ENCODE assay signal across 11 cellular contexts in genomic region chr11:6469599-6469998, GRCh38. TPM values are rescaled to one million over a fixed set of nuclear protein-coding genes. Genes with fewer than 3 reads are reported as not detected.
A peak's percentile ranks its signal among the peaks of the same experiment; 100 is the strongest.
DNase-seq lines count a peak whose midpoint lies in the region; ATAC-seq, FAIRE-seq and TF ChIP-seq lines count a peak whose summit lies in the region.
"Had no signal": no experiment of that assay in that cellular context is flagged by ENCODE, and none has a peak within 500 bp of the region (broad histone marks: within the 10 kb centered on the region; RNA-seq: fewer than 3 reads in every experiment).

No MANE protein-coding gene starts in this region.

- peaks cover 4% of the 10 kb centered on the region; the same call in 1 of the 2 replicates for H3K27me3 ChIP-seq in HUES64 (ENCODE audit: insufficient read depth, low read length)
- H3K27me3 ChIP-seq in GM12878 (replicated peaks in 1 of 2; ENCODE audit: control insufficient read depth in 2 of 2, insufficient read depth in 2 of 2, low read length in 1 of 2), result no peaks in the 10 kb centered on the region
- no peaks in the 10 kb centered on the region for H3K27me3 ChIP-seq in lower lobe of right lung (ENCODE audit: low read depth)

- TF ChIP-seq CTCF in GM12878 (IDR thresholded peaks at IDR 0.05 in 2 of 3, conservative IDR thresholded peaks at IDR 0.05 in 1 of 3; ENCODE audit: control insufficient read depth in 2 of 3, extremely low read depth in 1 of 3, insufficient read depth in 1 of 3, low read depth in 3 of 3, low read length in 3 of 3) (no peak), lower lobe of right lung (IDR thresholded peaks at IDR 0.05) (no peak)

- intact Hi-C loops in GM12878 (cut with micrococcal nuclease; ENCODE audit: unreplicated experiment) (no loop called here), lower lobe of right lung (cut with DNase I) (no loop called here), posterior cingulate gyrus (cut with DNase I) (no loop called here)
- intact Hi-C loops in activated CD4-positive, alpha-beta T cell treated with anti-CD3 and anti-CD28 coated beads for 36 hours (cut with DNase I, micrococcal nuclease), result no loop called here

- no peaks in the 10 kb centered on the region for H3K9me3 Mint-ChIP-seq in activated CD4-positive, alpha-beta T cell treated with anti-CD3 and anti-CD28 coated beads for 36 hours (ENCODE audit: low read depth)
- H3K9me3 Mint-ChIP-seq: CD14-positive monocyte had no signal

- ATAC-seq in GM12878 (no peak), lower lobe of right lung (no peak), HG03469 (IDR thresholded peaks at IDR 0.05; ENCODE audit: unreplicated experiment) (no peak)
- ATAC-seq in activated CD4-positive, alpha-beta T cell treated with anti-CD3 and anti-CD28 coated beads for 36 hours, result no peak

- RAD21 ChIA-PET in GM12878 (lab: Charles Lee; ENCODE audit: unreplicated experiment), result interaction anchor here (0.8 to 2.7 kb wide), 5 partner anchors 12 to 213 kb away, joined by 3 to 21 read pairs (median 4); partner anchors contain the start of genes ARFIP2, MRPL17, SMPD1 and TIMM10B

- H3K9me3 ChIP-seq in HUES64 (ENCODE audit: insufficient read depth, low read depth, low read length), result no peaks in the 10 kb centered on the region
- H3K9me3 ChIP-seq in GM12878 (replicated peaks; ENCODE audit: control insufficient read depth, insufficient read depth, low read length), result no peaks in the 10 kb centered on the region
- H3K9me3 ChIP-seq in lower lobe of right lung, result no peaks in the 10 kb centered on the region

- H3K9ac ChIP-seq in HUES64 (ENCODE audit: low read depth, low read length) (no peak overlapping the region), GM12878 (ENCODE audit: control insufficient read depth, insufficient read depth, low read length) (no peak overlapping the region)

- H3K27ac ChIP-seq in HUES64 (ENCODE audit: low read depth, low read length) (no peak overlapping the region), GM12878 (ENCODE audit: control insufficient read depth, insufficient read depth) (peak overlapping the region; percentile 11; the same call in 1 of the 2 replicates), lower lobe of right lung (peak overlapping the region; percentile 56), substantia nigra (ENCODE audit: low read depth, low read length, poor library complexity, severe bottlenecking) (peak overlapping the region; percentile 82)

- H3K4me2 ChIP-seq in GM12878 (ENCODE audit: control insufficient read depth, insufficient read depth), result no peak overlapping the region; the same call in 1 of the 2 replicates

- H3K4me3 ChIP-seq in HUES64 (ENCODE audit: low read length) (peak overlapping the region; percentile 16; the same call in 1 of the 2 replicates), GM12878 (no peak overlapping the region), lower lobe of right lung (no peak overlapping the region)

- POLR2A ChIA-PET in GM12878 (lab: Charles Lee), result interaction anchor here (1.0 to 4.3 kb wide), 7 partner anchors 12 to 240 kb away, joined by 3 to 26 read pairs (median 4); partner anchors contain the start of genes ARFIP2, SMPD1, TIMM10B and TPP1
- POLR2A ChIA-PET in activated CD4-positive, alpha-beta T cell treated with anti-CD3 and anti-CD28 coated beads for 36 hours (lab: Charles Lee), result no interaction called here

- TF ChIP-seq POLR2A in GM12878 (IDR thresholded peaks at IDR 0.05; ENCODE audit: low read depth, low read length), result no peak

- no peaks in the 10 kb centered on the region for H3K79me2 ChIP-seq in GM12878 (ENCODE audit: control insufficient read depth, insufficient read depth, low read length)

- peaks cover 2% of the 10 kb centered on the region for H3K36me3 Mint-ChIP-seq in activated CD4-positive, alpha-beta T cell treated with anti-CD3 and anti-CD28 coated beads for 36 hours (ENCODE audit: low read depth)

- no peak for TF ChIP-seq EP300 in GM12878 (IDR thresholded peaks at IDR 0.05; ENCODE audit: borderline replicate concordance in 1 of 2, control insufficient read depth in 1 of 2, low read depth in 2 of 2, low read length in 2 of 2)

- H3K27me3 Mint-ChIP-seq in activated CD4-positive, alpha-beta T cell treated with anti-CD3 and anti-CD28 coated beads for 36 hours, result peaks cover 3% of the 10 kb centered on the region

- H3K36me3 ChIP-seq in HUES64 (ENCODE audit: insufficient read depth, low read length) (no peaks in the 10 kb centered on the region), GM12878 (ENCODE audit: control insufficient read depth in 2 of 2, insufficient read depth in 2 of 2, low read length in 1 of 2) (no peaks in the 10 kb centered on the region), lower lobe of right lung (peaks cover 10% of the 10 kb centered on the region)

- BruUV-seq in GM12878 (replicated peaks; lab: Mats Ljungman, UMichigan), result no TSS peak

- no peak for FAIRE-seq in GM12878 (lab: Jason Lieb, UNC)

- SMC1A ChIA-PET in GM12878 (lab: Charles Lee; ENCODE audit: uncharacterized antibody, unreplicated experiment), result interaction anchor here (0.8 to 1.9 kb wide), 10 partner anchors 10 to 90 kb away, joined by 3 to 5 read pairs (median 4); partner anchors contain the start of genes ARFIP2 and TIMM10B

- CTCF ChIA-PET in GM12878 (lab: Yijun Ruan, JAX), result interaction anchor here (0.7 to 2.8 kb wide), 6 partner anchors 12 to 214 kb away, joined by 3 to 20 read pairs (median 9); partner anchors contain the start of genes ARFIP2, MRPL17 and TIMM10B
- CTCF ChIA-PET in activated CD4-positive, alpha-beta T cell treated with anti-CD3 and anti-CD28 coated beads for 36 hours (lab: Charles Lee), result interaction anchor here (1.0 to 1.5 kb wide), 3 partner anchors 26 to 91 kb away, joined by 3 to 4 read pairs (median 4); no protein-coding TSS in a partner anchor

- no peak overlapping the region for H3K27ac Mint-ChIP-seq in activated CD4-positive, alpha-beta T cell treated with anti-CD3 and anti-CD28 coated beads for 36 hours
- H3K27ac Mint-ChIP-seq: CD14-positive monocyte had no signal

- peaks cover 12% of the 10 kb centered on the region for H3K4me1 Mint-ChIP-seq in activated CD4-positive, alpha-beta T cell treated with anti-CD3 and anti-CD28 coated beads for 36 hours

- in situ Hi-C loops in GM12878 (cut with MboI), result no loop called here

- WGBS in HUES64, result 86% methylated on average over 1 of the region's 1 CpG
- WGBS in GM12878 (ENCODE audit: insufficient coverage, insufficient replicate concordance, low lambda C conversion rate, missing lambda C conversion rate), result 100% methylated on average over 1 of the region's 1 CpG

- H3K4me3 Mint-ChIP-seq in activated CD4-positive, alpha-beta T cell treated with anti-CD3 and anti-CD28 coated beads for 36 hours, result no peak overlapping the region
- H3K4me3 Mint-ChIP-seq: CD14-positive monocyte had no signal

- DNase-seq in GM12878 (ENCODE audit: low read depth, low spot score) (no peak), lower lobe of right lung (no peak), substantia nigra (lab: John Stamatoyannopoulos, UW) (no peak), UCSD-AML1 (lab: John Stamatoyannopoulos, UW; ENCODE audit: unreplicated experiment) (no peak), posterior cingulate gyrus (no peak)
- DNase-seq in activated CD4-positive, alpha-beta T cell treated with anti-CD3 and anti-CD28 coated beads for 36 hours, result no peak

- H2AFZ ChIP-seq in GM12878 (ENCODE audit: control insufficient read depth, low read depth, low read length), result peak overlapping the region; percentile 94

- peaks cover 6% of the 10 kb centered on the region; the same call in 1 of the 2 replicates for H3K4me1 ChIP-seq in HUES64 (ENCODE audit: insufficient read depth, low read length)
- peaks cover 15% of the 10 kb centered on the region for H3K4me1 ChIP-seq in GM12878 (ENCODE audit: control insufficient read depth, insufficient read depth, low read length)
- H3K4me1 ChIP-seq in lower lobe of right lung, result peaks cover 20% of the 10 kb centered on the region

- no peak for TF ChIP-seq RAD21 in GM12878 (IDR thresholded peaks at IDR 0.05; ENCODE audit: insufficient read depth, low read depth, low read length)

- H4K20me1 ChIP-seq in GM12878 (ENCODE audit: control insufficient read depth, insufficient read depth), result no peaks in the 10 kb centered on the region

RNA-seq across cellular contexts. Expression of gene TRIM3, which starts 4.1 kb away (rescaled TPM):
- 5.8 TPM for polyA plus RNA-seq in HUES64 (2013, experiment 1 of 2)
- 8.9 TPM for polyA plus RNA-seq in HUES64 (2013, experiment 2 of 2)
- 14.7 and 15.4 TPM in 2 replicates for total RNA-seq in GM12878 (2013; cell fraction: nucleolus; rRNA removed)
- total RNA-seq in GM12878 (2014; rRNA removed), result 6.1 and 11.8 TPM in 2 replicates
- total RNA-seq in GM12878 (2014; rRNA removed; fragmentation: Illumina TruSeq; extraction: Trizol), result 3.4 and 3.7 TPM in 2 replicates
- total RNA-seq in GM12878 (2021), result 6.9 and 8.7 TPM in 2 replicates
- polyA plus RNA-seq in GM12878 (2011; ENCODE audit: low read depth), result 2.9 TPM
- 3.3 and 4.4 TPM in 2 replicates for polyA plus RNA-seq in GM12878 (2011; rRNA removed)
- polyA plus RNA-seq in GM12878 (2011; cell fraction: cytosol; rRNA removed), result 4.2 and 5.7 TPM in 2 replicates
- 28.2 and 29.4 TPM in 2 replicates for polyA plus RNA-seq in GM12878 (2011; cell fraction: nucleus; rRNA removed)
- 4.2 and 5.3 TPM in 2 replicates for polyA plus RNA-seq in GM12878 (2012)
- 4.7 and 7.5 TPM in 2 replicates for polyA plus RNA-seq in GM12878 (2014; fragmentation: Illumina TruSeq; extraction: Trizol)
- polyA plus RNA-seq in GM12878 (2014; fragmentation: Nextera tagmentation; extraction: Ambion mirVana), result under 1 TPM; 0.34 to 0.55 TPM
- 11.0 and 18.3 TPM in 2 replicates for polyA plus RNA-seq in GM12878 (2014; rRNA removed)
- polyA plus RNA-seq in GM12878 (2016; fragmentation: Nextera tagmentation; extraction: Ambion mirVana), result 1 to 10 TPM; 4.6 to 5.0 TPM
- polyA minus RNA-seq in GM12878 (2011; rRNA and poly(A)+ RNA removed), result 4.3 and 5.5 TPM in 2 replicates
- polyA minus RNA-seq in GM12878 (2011; cell fraction: cytosol; rRNA and poly(A)+ RNA removed), result 2.4 and 3.0 TPM in 2 replicates
- 4.0 and 10.0 TPM in 2 replicates for polyA minus RNA-seq in GM12878 (2011; cell fraction: nucleus; rRNA and poly(A)+ RNA removed)
- 18.9 TPM for total RNA-seq in lower lobe of right lung
- 1 to 10 TPM; 3.8 to 4.2 TPM for total RNA-seq in activated CD4-positive, alpha-beta T cell treated with anti-CD3 and anti-CD28 coated beads for 36 hours

RNA-seq across cellular contexts. Expression of gene ARFIP2, which starts 11.5 kb away (rescaled TPM):
- 38.4 TPM for polyA plus RNA-seq in HUES64 (2013, experiment 1 of 2)
- polyA plus RNA-seq in HUES64 (2013, experiment 2 of 2), result 35.4 TPM
- total RNA-seq in GM12878 (2013; cell fraction: nucleolus; rRNA removed), result 53.4 and 65.2 TPM in 2 replicates
- total RNA-seq in GM12878 (2014; rRNA removed), result 47.7 and 49.5 TPM in 2 replicates
- total RNA-seq in GM12878 (2014; rRNA removed; fragmentation: Illumina TruSeq; extraction: Trizol), result 35.6 TPM in 2 replicates
- 44.2 and 48.4 TPM in 2 replicates for total RNA-seq in GM12878 (2021)
- 36.2 TPM for polyA plus RNA-seq in GM12878 (2011; ENCODE audit: low read depth)
- polyA plus RNA-seq in GM12878 (2011; rRNA removed), result 35.9 and 44.7 TPM in 2 replicates
- polyA plus RNA-seq in GM12878 (2011; cell fraction: cytosol; rRNA removed), result 40.0 and 50.8 TPM in 2 replicates
- 130 and 160 TPM in 2 replicates for polyA plus RNA-seq in GM12878 (2011; cell fraction: nucleus; rRNA removed)
- polyA plus RNA-seq in GM12878 (2012), result 43.4 and 52.7 TPM in 2 replicates
- 41.4 and 52.8 TPM in 2 replicates for polyA plus RNA-seq in GM12878 (2014; fragmentation: Illumina TruSeq; extraction: Trizol)
- polyA plus RNA-seq in GM12878 (2014; fragmentation: Nextera tagmentation; extraction: Ambion mirVana), result 10 to 100 TPM; 11.7 to 18.9 TPM
- 59.8 and 65.5 TPM in 2 replicates for polyA plus RNA-seq in GM12878 (2014; rRNA removed)
- 10 to 100 TPM; 49.5 to 53.1 TPM for polyA plus RNA-seq in GM12878 (2016; fragmentation: Nextera tagmentation; extraction: Ambion mirVana)
- polyA minus RNA-seq in GM12878 (2011; rRNA and poly(A)+ RNA removed), result 33.1 and 33.8 TPM in 2 replicates
- 8.4 and 9.6 TPM in 2 replicates for polyA minus RNA-seq in GM12878 (2011; cell fraction: cytosol; rRNA and poly(A)+ RNA removed)
- polyA minus RNA-seq in GM12878 (2011; cell fraction: nucleus; rRNA and poly(A)+ RNA removed), result 49.7 and 60.0 TPM in 2 replicates
- total RNA-seq in lower lobe of right lung, result 38.8 TPM
- total RNA-seq in activated CD4-positive, alpha-beta T cell treated with anti-CD3 and anti-CD28 coated beads for 36 hours, result 10 to 100 TPM; 36.7 to 40.3 TPM

RNA-seq across cellular contexts. Expression of gene TIMM10B, which starts 11.7 kb away (rescaled TPM):
- polyA plus RNA-seq in HUES64 (2013, experiment 1 of 2), result 30.7 TPM
- 31.5 TPM for polyA plus RNA-seq in HUES64 (2013, experiment 2 of 2)
- total RNA-seq in GM12878 (2013; cell fraction: nucleolus; rRNA removed), result 209 and 215 TPM in 2 replicates
- 40.5 and 41.4 TPM in 2 replicates for total RNA-seq in GM12878 (2014; rRNA removed)
- total RNA-seq in GM12878 (2014; rRNA removed; fragmentation: Illumina TruSeq; extraction: Trizol), result 28.8 and 30.3 TPM in 2 replicates
- 39.2 and 42.1 TPM in 2 replicates for total RNA-seq in GM12878 (2021)
- 25.9 TPM for polyA plus RNA-seq in GM12878 (2011; ENCODE audit: low read depth)
- 58.6 and 64.3 TPM in 2 replicates for polyA plus RNA-seq in GM12878 (2011; rRNA removed)
- polyA plus RNA-seq in GM12878 (2011; cell fraction: cytosol; rRNA removed), result 66.0 and 70.2 TPM in 2 replicates
- 65.6 and 86.1 TPM in 2 replicates for polyA plus RNA-seq in GM12878 (2011; cell fraction: nucleus; rRNA removed)
- 29.4 and 30.0 TPM in 2 replicates for polyA plus RNA-seq in GM12878 (2012)
- polyA plus RNA-seq in GM12878 (2014; fragmentation: Illumina TruSeq; extraction: Trizol), result 32.9 and 36.1 TPM in 2 replicates
- 100 to 1,000 TPM in 1 of 2 experiments, 10 to 100 TPM in 1; 93.3 to 126 TPM for polyA plus RNA-seq in GM12878 (2014; fragmentation: Nextera tagmentation; extraction: Ambion mirVana)
- 33.5 and 47.8 TPM in 2 replicates for polyA plus RNA-seq in GM12878 (2014; rRNA removed)
- polyA plus RNA-seq in GM12878 (2016; fragmentation: Nextera tagmentation; extraction: Ambion mirVana), result 10 to 100 TPM; 58.4 to 61.6 TPM
- polyA minus RNA-seq in GM12878 (2011; rRNA and poly(A)+ RNA removed), result 44.2 and 73.7 TPM in 2 replicates
- 15.5 and 24.5 TPM in 2 replicates for polyA minus RNA-seq in GM12878 (2011; cell fraction: cytosol; rRNA and poly(A)+ RNA removed)
- 77.0 and 98.9 TPM in 2 replicates for polyA minus RNA-seq in GM12878 (2011; cell fraction: nucleus; rRNA and poly(A)+ RNA removed)
- 34.6 TPM for total RNA-seq in lower lobe of right lung
- total RNA-seq in activated CD4-positive, alpha-beta T cell treated with anti-CD3 and anti-CD28 coated beads for 36 hours, result 10 to 100 TPM; 27.1 to 39.2 TPM

RNA-seq across cellular contexts. Expression of gene DNHD1, which starts 27.5 kb away (rescaled TPM):
- polyA plus RNA-seq in HUES64 (2013, experiment 1 of 2), result 2.1 TPM
- 3.5 TPM for polyA plus RNA-seq in HUES64 (2013, experiment 2 of 2)
- total RNA-seq in GM12878 (2013; cell fraction: nucleolus; rRNA removed), result 157 and 165 TPM in 2 replicates
- total RNA-seq in GM12878 (2014; rRNA removed), result 10.1 and 11.7 TPM in 2 replicates
- 6.7 and 7.8 TPM in 2 replicates for total RNA-seq in GM12878 (2014; rRNA removed; fragmentation: Illumina TruSeq; extraction: Trizol)
- 12.3 and 14.0 TPM in 2 replicates for total RNA-seq in GM12878 (2021)
- polyA plus RNA-seq in GM12878 (2011; ENCODE audit: low read depth), result 12.7 TPM
- 9.4 and 13.6 TPM in 2 replicates for polyA plus RNA-seq in GM12878 (2011; rRNA removed)
- 10.3 and 12.6 TPM in 2 replicates for polyA plus RNA-seq in GM12878 (2011; cell fraction: cytosol; rRNA removed)
- 146 and 224 TPM in 2 replicates for polyA plus RNA-seq in GM12878 (2011; cell fraction: nucleus; rRNA removed)
- 19.4 TPM in 2 replicates for polyA plus RNA-seq in GM12878 (2012)
- polyA plus RNA-seq in GM12878 (2014; fragmentation: Illumina TruSeq; extraction: Trizol), result 7.6 and 10.6 TPM in 2 replicates
- polyA plus RNA-seq in GM12878 (2014; fragmentation: Nextera tagmentation; extraction: Ambion mirVana), result 1 to 10 TPM in 1 of 2 experiments, under 1 TPM in 1; 0.99 to 1.1 TPM
- polyA plus RNA-seq in GM12878 (2014; rRNA removed), result 16.5 and 16.9 TPM in 2 replicates
- polyA plus RNA-seq in GM12878 (2016; fragmentation: Nextera tagmentation; extraction: Ambion mirVana), result 1 to 10 TPM; 4.0 to 6.1 TPM
- 33.1 and 43.5 TPM in 2 replicates for polyA minus RNA-seq in GM12878 (2011; rRNA and poly(A)+ RNA removed)
- 4.6 and 4.7 TPM in 2 replicates for polyA minus RNA-seq in GM12878 (2011; cell fraction: cytosol; rRNA and poly(A)+ RNA removed)
- polyA minus RNA-seq in GM12878 (2011; cell fraction: nucleus; rRNA and poly(A)+ RNA removed), result 40.4 and 49.0 TPM in 2 replicates
- total RNA-seq in lower lobe of right lung, result 12.0 TPM
- 10 to 100 TPM; 20.9 to 21.0 TPM for total RNA-seq in activated CD4-positive, alpha-beta T cell treated with anti-CD3 and anti-CD28 coated beads for 36 hours

RNA-seq across cellular contexts. Expression of gene HPX, which starts 28.8 kb away (rescaled TPM):
- 0.40 TPM for polyA plus RNA-seq in HUES64 (2013, experiment 1 of 2)
- 0.38 TPM for polyA plus RNA-seq in HUES64 (2013, experiment 2 of 2)
- total RNA-seq in GM12878 (2013; cell fraction: nucleolus; rRNA removed), result 0.67 TPM in 1 of 2 replicates, not detected in the other
- total RNA-seq in GM12878 (2014; rRNA removed) (1.7 TPM in 1 of 2 replicates, not detected in the other), GM12878 (2014; rRNA removed; fragmentation: Illumina TruSeq; extraction: Trizol) (0.09 and 0.37 TPM in 2 replicates), GM12878 (2021) (1.7 and 2.1 TPM in 2 replicates), lower lobe of right lung (1.7 TPM)
- 1.0 TPM for polyA plus RNA-seq in GM12878 (2011; ENCODE audit: low read depth)
- polyA plus RNA-seq in GM12878 (2011; rRNA removed) (0.06 and 0.23 TPM in 2 replicates), GM12878 (2014; fragmentation: Illumina TruSeq; extraction: Trizol) (0.18 and 0.29 TPM in 2 replicates), GM12878 (2014; fragmentation: Nextera tagmentation; extraction: Ambion mirVana) (under 1 TPM; 0.11 TPM), GM12878 (2014; rRNA removed) (0.33 and 0.60 TPM in 2 replicates), GM12878 (2016; fragmentation: Nextera tagmentation; extraction: Ambion mirVana) (under 1 TPM in 1 of 2 experiments, not detected in 1; 0.08 TPM)
- polyA plus RNA-seq in GM12878 (2011; cell fraction: cytosol; rRNA removed), result not detected in 2 replicates
- 0.48 and 0.91 TPM in 2 replicates for polyA plus RNA-seq in GM12878 (2011; cell fraction: nucleus; rRNA removed)
- polyA plus RNA-seq in GM12878 (2012), result 0.06 and 0.14 TPM in 2 replicates
- 0.44 TPM in 1 of 2 replicates, not detected in the other for polyA minus RNA-seq in GM12878 (2011; rRNA and poly(A)+ RNA removed)
- polyA minus RNA-seq in GM12878 (2011; cell fraction: cytosol; rRNA and poly(A)+ RNA removed), result not detected in 2 replicates
- polyA minus RNA-seq in GM12878 (2011; cell fraction: nucleus; rRNA and poly(A)+ RNA removed), result 0.67 TPM in 1 of 2 replicates, not detected in the other
- total RNA-seq in activated CD4-positive, alpha-beta T cell treated with anti-CD3 and anti-CD28 coated beads for 36 hours, result under 1 TPM; 0.16 to 0.33 TPM
- total RNA-seq: activated CD8-positive, alpha-beta memory T cell treated with anti-CD3 and anti-CD28 coated beads for 36 hours; SK-MEL-5 had no signal
- polyA plus RNA-seq: CD14-positive monocyte had no signal
